In the genomic region with DNA sequence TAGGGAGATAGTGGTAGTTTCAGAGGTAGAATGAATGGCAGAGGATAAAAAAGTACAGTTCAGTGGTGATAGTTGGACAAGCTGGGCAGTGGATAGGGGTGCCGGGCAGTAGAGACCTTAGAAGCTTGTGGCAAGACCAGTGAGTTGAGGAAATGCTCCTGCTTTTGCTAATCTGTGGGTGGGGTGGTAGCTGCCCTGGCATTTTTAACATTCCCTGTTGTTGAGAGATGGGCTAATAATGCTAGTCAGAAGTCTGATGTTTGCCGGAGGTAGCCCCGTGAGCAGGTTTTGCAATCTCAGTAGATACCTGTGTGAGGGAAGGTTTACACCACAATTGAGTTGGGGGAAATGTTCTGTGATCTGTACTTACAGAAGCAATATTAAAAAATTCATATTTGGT, we compare ENCODE assay signal across 17 cellular contexts.
A peak's percentile ranks its signal among the peaks of the same experiment; 100 is the strongest.
DNase-seq lines count a peak whose midpoint lies in the region; ATAC-seq and TF ChIP-seq lines count a peak whose summit lies in the region.
"Had no signal": no experiment of that assay in that cellular context is flagged by ENCODE, and none has a peak within 500 bp of the region (broad histone marks: within the 10 kb centered on the region; RNA-seq: fewer than 3 reads in every experiment).

No MANE protein-coding gene starts in this region.

- no peaks in the 10 kb centered on the region for H4K20me1 ChIP-seq in KMS-11 (ENCODE audit: insufficient read depth)

- H3K79me1 ChIP-seq in mesenchymal stem cell (replicated peaks; ENCODE audit: low read length, poor library complexity, severe bottlenecking): no peaks in the 10 kb centered on the region

- H3K23ac ChIP-seq in mesenchymal stem cell (ENCODE audit: low read length in 2 of 2): no peak overlapping the region

- H2BK12ac ChIP-seq in mesenchymal stem cell (ENCODE audit: low read length in 2 of 2): no peak overlapping the region

- H3K79me2 ChIP-seq in KMS-11 (ENCODE audit: insufficient read depth, low read depth): peaks cover 99% of the 10 kb centered on the region

- H3K27ac ChIP-seq in KMS-11 (no peak overlapping the region), mesenchymal stem cell (ENCODE audit: low read length, poor library complexity, severe bottlenecking) (peak overlapping the region; percentile 27)
- H3K27ac ChIP-seq: testis had no signal

- ATAC-seq in HG03342 (IDR thresholded peaks at IDR 0.05; ENCODE audit: unreplicated experiment) (no peak), HG03139 (IDR thresholded peaks at IDR 0.05; ENCODE audit: unreplicated experiment) (no peak), GM18519 (IDR thresholded peaks at IDR 0.05; ENCODE audit: low FRiP score, unreplicated experiment) (no peak)
- ATAC-seq: activated CD4-positive, alpha-beta T cell treated with anti-CD3 and anti-CD28 coated beads for 36 hours; K562 had no signal

- no peak overlapping the region for H3K14ac ChIP-seq in mesenchymal stem cell (ENCODE audit: low read length in 2 of 2)

- WGBS in mesenchymal stem cell: 76% methylated on average over 3 of the region's 3 CpGs

- no peak overlapping the region for H3K18ac ChIP-seq in mesenchymal stem cell (ENCODE audit: low read depth in 1 of 2, low read length in 2 of 2)

- peak overlapping the region; percentile 17; the same call in 1 of the 2 replicates for H3K4me2 ChIP-seq in KMS-11
- H3K4me2 ChIP-seq in mesenchymal stem cell (ENCODE audit: low read length, poor library complexity, severe bottlenecking): no peak overlapping the region

- no peaks in the 10 kb centered on the region for H3K9me3 ChIP-seq in mesenchymal stem cell (ENCODE audit: control insufficient read depth, low read length)
- H3K9me3 ChIP-seq: testis had no signal

- H4K91ac ChIP-seq in mesenchymal stem cell (ENCODE audit: low read length): no peak overlapping the region

- no peak for TF ChIP-seq CTCF in KMS-11 (conservative IDR thresholded peaks at IDR 0.05; ENCODE audit: low read depth, low read length)
- no peak for TF ChIP-seq CTCF in choroid plexus epithelial cell (conservative IDR thresholded peaks at IDR 0.05; ENCODE audit: low read depth, low read length)

- no peak overlapping the region for H3K4ac ChIP-seq in mesenchymal stem cell (ENCODE audit: low read depth in 1 of 2, low read length in 2 of 2)

- no peak overlapping the region for H3K4me3 ChIP-seq in KMS-11 (IDR thresholded peaks at IDR 0.05; ENCODE audit: insufficient read depth, low read depth, low read length)
- H3K4me3 ChIP-seq in choroid plexus epithelial cell (ENCODE audit: low read depth, low read length): no peak overlapping the region
- H3K4me3 ChIP-seq in mesenchymal stem cell (ENCODE audit: insufficient read depth in 1 of 2, low read depth in 1 of 2, low read length in 2 of 2): no peak overlapping the region
- H3K4me3 ChIP-seq: K562, testis had no signal

- H3K9ac ChIP-seq in KMS-11 (no peak overlapping the region), mesenchymal stem cell (ENCODE audit: low read length) (no peak overlapping the region)

- H3K27me3 ChIP-seq in KMS-11 (ENCODE audit: insufficient read depth, low read depth): no peaks in the 10 kb centered on the region
- no peaks in the 10 kb centered on the region for H3K27me3 ChIP-seq in mesenchymal stem cell (ENCODE audit: control insufficient read depth in 1 of 2, insufficient read depth in 1 of 2, low read length in 2 of 2)
- H3K27me3 ChIP-seq: testis had no signal

- no peak overlapping the region for H4K8ac ChIP-seq in mesenchymal stem cell (ENCODE audit: low read length)

- H2BK5ac ChIP-seq in mesenchymal stem cell (ENCODE audit: low read depth, low read length, poor library complexity, severe bottlenecking): no peak overlapping the region

- H3K4me1 ChIP-seq in KMS-11 (ENCODE audit: low read depth, poor library complexity, severe bottlenecking) (peaks cover 68% of the 10 kb centered on the region), mesenchymal stem cell (ENCODE audit: control insufficient read depth, insufficient read depth, low read depth, low read length) (peaks cover 22% of the 10 kb centered on the region)
- H3K4me1 ChIP-seq: testis had no signal

- H2BK120ac ChIP-seq in mesenchymal stem cell (ENCODE audit: low read depth, low read length): no peak overlapping the region

- no peak overlapping the region for H2AK5ac ChIP-seq in mesenchymal stem cell (ENCODE audit: low read length, severe bottlenecking)

- H2BK15ac ChIP-seq in mesenchymal stem cell (ENCODE audit: low read depth, poor library complexity, severe bottlenecking): no peak overlapping the region

- no peak overlapping the region for H2AFZ ChIP-seq in KMS-11 (ENCODE audit: low read depth)
- no peak overlapping the region for H2AFZ ChIP-seq in mesenchymal stem cell (ENCODE audit: low read depth, low read length)

- H3K36me3 ChIP-seq in KMS-11 (ENCODE audit: insufficient read depth) (no peaks in the 10 kb centered on the region), mesenchymal stem cell (ENCODE audit: control insufficient read depth in 1 of 2, insufficient read depth in 2 of 2, low read depth in 1 of 2, low read length in 2 of 2) (no peaks in the 10 kb centered on the region)

- peak; percentile 60 for DNase-seq in A172 (ENCODE audit: low spot score)
- DNase-seq in choroid plexus epithelial cell (ENCODE audit: low read depth): peak; percentile 60
- no peak for DNase-seq in mesenchymal stem cell
- DNase-seq in NCI-H82 (lab: John Stamatoyannopoulos, UW): no peak
- DNase-seq: 8988T; activated CD4-positive, alpha-beta T cell treated with anti-CD3 and anti-CD28 coated beads for 36 hours; activated naive CD4-positive, alpha-beta T cell treated with anti-CD3 and anti-CD28 coated beads for 36 hours; effector CD4-positive, alpha-beta T cell; H9; NCI-H2227 treated with DMSO at 0.1 percent for 48 hours; stimulated activated CD4-positive, alpha-beta T cell treated with anti-CD3 and anti-CD28 coated beads, Interleukin-1b, Interleukin-23, amount 100 ng/mL, for 48 hours; testis had no signal

Comparison
In these comparisons a context has a peak if more than half of its experiments do, and no peak if none do; other contexts are left out.
1. DNase-seq: peak in A172 (single experiment) and choroid plexus epithelial cell (single experiment); none in mesenchymal stem cell (single experiment) and NCI-H82 (single experiment).